ENCODE assay signal across 22 cellular contexts in the genomic region with DNA sequence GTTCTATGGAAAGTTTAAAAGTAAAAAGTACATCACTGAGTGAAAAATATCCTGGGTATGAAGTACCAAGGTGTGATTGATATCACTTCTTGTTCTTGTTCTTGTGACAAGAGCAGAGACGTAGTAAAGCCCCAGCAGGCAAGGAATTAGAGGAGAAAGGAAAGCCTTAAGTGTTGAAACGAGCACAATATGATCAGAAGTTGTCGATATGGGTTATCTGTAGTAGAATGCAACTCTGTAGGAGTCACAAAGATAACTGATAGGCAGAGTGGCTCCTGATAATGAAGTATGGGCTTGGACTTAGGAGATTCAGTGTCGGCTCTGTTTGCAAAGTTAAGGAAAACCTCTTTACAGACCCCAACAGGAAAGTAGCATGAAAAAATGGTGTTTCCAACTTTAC.
DNase-seq lines count a peak whose midpoint lies in the region; ATAC-seq and TF ChIP-seq lines count a peak whose summit lies in the region.
"Had no signal": no experiment of that assay in that cellular context is flagged by ENCODE, and none has a peak within 500 bp of the region (broad histone marks: within the 10 kb centered on the region; RNA-seq: fewer than 3 reads in every experiment).

No MANE protein-coding gene starts in this region.

- TF ChIP-seq POLR2A in IMR-90 (IDR thresholded peaks at IDR 0.05; ENCODE audit: low read depth, low read length) (no peak), prostate gland (IDR thresholded peaks at IDR 0.05) (no peak)

- H3K4ac ChIP-seq in IMR-90 (ENCODE audit: low read depth, low read length) (peak overlapping the region; percentile 18; the same call in 1 of the 2 replicates), mesendoderm (ENCODE audit: low read depth, low read length) (no peak overlapping the region)

- H3K9me3 ChIP-seq in IMR-90 (ENCODE audit: control insufficient read depth, insufficient read depth, low read length) (no peaks in the 10 kb centered on the region), prostate gland (no peaks in the 10 kb centered on the region)
- H3K9me3 ChIP-seq: BE2C, BLaER1 had no signal

- in situ Hi-C loops in IMR-90 (cut with MboI; ENCODE audit: low sequenced_read_pairs), result no loop called here

- no CpG with 5 or more reads among the region's 4 CpGs for WGBS in IMR-90 (ENCODE audit: extremely low coverage in 2 of 2, insufficient read length in 1 of 2), 2 experiments
- no CpG with 5 or more reads among the region's 4 CpGs for WGBS in mesendoderm (ENCODE audit: extremely low coverage, insufficient coverage, low lambda C conversion rate)
- WGBS in prostate gland, result 72% methylated on average over 4 of the region's 4 CpGs

- H2BK15ac ChIP-seq in IMR-90 (ENCODE audit: low read depth, low read length) (peak overlapping the region; percentile 88; the same call in 2 of the 3 replicates), mesendoderm (replicated peaks; ENCODE audit: low read depth) (no peak overlapping the region)

- H4K5ac ChIP-seq in IMR-90 (ENCODE audit: low read depth, low read length), result no peak overlapping the region; the same call in 1 of the 2 replicates
- H4K5ac ChIP-seq in mesendoderm (ENCODE audit: low read length), result no peak overlapping the region

- H3K36me3 ChIP-seq in IMR-90 (ENCODE audit: control insufficient read depth, insufficient read depth, low read length) (no peaks in the 10 kb centered on the region), mesendoderm (ENCODE audit: control insufficient read depth, insufficient read depth, low read length) (no peaks in the 10 kb centered on the region), prostate gland (no peaks in the 10 kb centered on the region)
- H3K36me3 ChIP-seq: BE2C, BLaER1 had no signal

- no peak overlapping the region for H3K56ac ChIP-seq in IMR-90 (ENCODE audit: extremely low read depth, insufficient read depth, low read length)
- no peak overlapping the region for H3K56ac ChIP-seq in mesendoderm (ENCODE audit: low read length)

- H4K20me1 ChIP-seq in IMR-90 (ENCODE audit: insufficient read depth, low read length), result no peaks in the 10 kb centered on the region
- H4K20me1 ChIP-seq: BLaER1 had no signal

- no peaks in the 10 kb centered on the region for H3K9me1 ChIP-seq in IMR-90 (ENCODE audit: insufficient read depth, low read length)

- no peak overlapping the region; the same call in 1 of the 2 replicates for H3K14ac ChIP-seq in IMR-90 (replicated peaks; ENCODE audit: low read depth, low read length)

- H3K4me1 ChIP-seq in IMR-90 (ENCODE audit: control insufficient read depth, insufficient read depth, low read length) (no peaks in the 10 kb centered on the region), mesendoderm (ENCODE audit: control insufficient read depth, low read depth, low read length) (no peaks in the 10 kb centered on the region), prostate gland (replicated peaks) (no peaks in the 10 kb centered on the region)
- H3K4me1 ChIP-seq: BE2C, BLaER1 had no signal

- no peaks in the 10 kb centered on the region for H3K79me2 ChIP-seq in mesendoderm (ENCODE audit: control insufficient read depth, insufficient read depth, low read length)

- DNase-seq in IMR-90 (no peak), mesendoderm (peak; percentile 92), prostate gland (ENCODE audit: low spot score) (no peak), substantia nigra (lab: John Stamatoyannopoulos, UW) (no peak)
- DNase-seq: 8988T; ACHN; BE2C; C1 segment of cervical spinal cord; CD4-positive, alpha-beta memory T cell; CD4-positive, CD25-positive, alpha-beta regulatory T cell; CD8-positive, alpha-beta memory T cell; COR-L47; DMS 273 treated with DMSO at 0.1 percent for 48 hours; DMS153; DMS53; DMS79; DND-41; EL; GDM1 had no signal

- CTCF ChIA-PET in IMR-90 (lab: Yijun Ruan, JAX), result no interaction called here

- H3K79me1 ChIP-seq in IMR-90 (ENCODE audit: low read depth in 1 of 2, low read length in 2 of 2) (no peaks in the 10 kb centered on the region), mesendoderm (ENCODE audit: low read length) (no peaks in the 10 kb centered on the region)

- peak overlapping the region; percentile 55; the same call in 1 of the 2 replicates for H4K91ac ChIP-seq in IMR-90 (ENCODE audit: insufficient read depth, low read depth, low read length)

- H3K18ac ChIP-seq in IMR-90 (ENCODE audit: low read depth, low read length), result no peak overlapping the region; the same call in 1 of the 2 replicates
- H3K18ac ChIP-seq in mesendoderm (ENCODE audit: low read length), result no peak overlapping the region

- TF ChIP-seq CTCF in IMR-90 (conservative IDR thresholded peaks at IDR 0.05; ENCODE audit: low read depth, low read length) (no peak), prostate gland (IDR thresholded peaks at IDR 0.05) (no peak)

- H3K4me3 ChIP-seq in IMR-90 (ENCODE audit: insufficient read depth, low read depth, low read length) (no peak overlapping the region), mesendoderm (ENCODE audit: low read length) (no peak overlapping the region), prostate gland (no peak overlapping the region)
- H3K4me3 ChIP-seq: BLaER1, GM12878 had no signal

- no peak overlapping the region for H2BK5ac ChIP-seq in IMR-90 (ENCODE audit: low read depth, low read length, poor library complexity, severe bottlenecking)
- no peak overlapping the region for H2BK5ac ChIP-seq in mesendoderm (ENCODE audit: low read length)

- intact Hi-C loops in IMR-90 (cut with micrococcal nuclease) (no loop called here), prostate gland (cut with DNase I) (no loop called here)

- H2BK20ac ChIP-seq in IMR-90 (ENCODE audit: low read depth, low read length), result peak overlapping the region; percentile 76

- no TSS peak for BruUV-seq in IMR-90 (replicated peaks; lab: Mats Ljungman, UMichigan)

- H3K27ac ChIP-seq in IMR-90 (ENCODE audit: insufficient read depth, low read length) (no peak overlapping the region), mesendoderm (ENCODE audit: low read depth, low read length) (no peak overlapping the region), prostate gland (no peak overlapping the region), substantia nigra (ENCODE audit: low read depth, low read length, poor library complexity, severe bottlenecking) (no peak overlapping the region)
- H3K27ac ChIP-seq: BLaER1 had no signal

- H3K27me3 ChIP-seq in IMR-90 (ENCODE audit: control insufficient read depth, insufficient read depth, low read length) (no peaks in the 10 kb centered on the region), mesendoderm (ENCODE audit: insufficient read depth, low read length, poor library complexity) (no peaks in the 10 kb centered on the region), prostate gland (replicated peaks; ENCODE audit: insufficient read depth) (no peaks in the 10 kb centered on the region)
- H3K27me3 ChIP-seq: BE2C, BLaER1 had no signal

- no peak overlapping the region for H2AFZ ChIP-seq in IMR-90 (replicated peaks; ENCODE audit: low read length, poor library complexity)

- H2AK9ac ChIP-seq in IMR-90 (replicated peaks; ENCODE audit: low read depth, low read length, poor library complexity), result no peak overlapping the region

- H3K4me2 ChIP-seq in IMR-90 (ENCODE audit: low read depth, low read length) (no peak overlapping the region), mesendoderm (ENCODE audit: low read length) (no peak overlapping the region)
- H3K4me2 ChIP-seq: BLaER1 had no signal

- POLR2A ChIA-PET in IMR-90 (lab: Charles Lee; ENCODE audit: unreplicated experiment), result no interaction called here

- H2AK5ac ChIP-seq in IMR-90 (ENCODE audit: low read depth, low read length) (no peak overlapping the region), mesendoderm (ENCODE audit: low read length) (no peak overlapping the region)

- dilution Hi-C loops in IMR-90 (cut with HindIII; ENCODE audit: low sequenced_read_pairs, unreplicated experiment), result no loop called here

- ATAC-seq in IMR-90 (ENCODE audit: low read depth) (no peak), GM19035 (IDR thresholded peaks at IDR 0.05; ENCODE audit: unreplicated experiment) (no peak)
- ATAC-seq: GM12878 had no signal

- no peak for TF ChIP-seq RAD21 in IMR-90 (IDR thresholded peaks at IDR 0.05; ENCODE audit: low read length)

- H4K8ac ChIP-seq in IMR-90 (ENCODE audit: low read depth in 2 of 2, low read length in 2 of 2) (peak overlapping the region in 1 of 2 experiments; percentile 21; a peak in 1 of 4 replicates), mesendoderm (ENCODE audit: low read depth, low read length) (no peak overlapping the region)

- H3K9ac ChIP-seq in IMR-90 (ENCODE audit: low read depth, low read length) (no peak overlapping the region), mesendoderm (ENCODE audit: low read length) (no peak overlapping the region)
- H3K9ac ChIP-seq: BLaER1 had no signal

- peak overlapping the region; percentile 76 for H2BK120ac ChIP-seq in IMR-90 (ENCODE audit: low read depth, low read length)
- H2BK120ac ChIP-seq in mesendoderm (ENCODE audit: low read depth, low read length), result no peak overlapping the region

- H3K23ac ChIP-seq in IMR-90 (ENCODE audit: low read depth, low read length) (no peak overlapping the region), mesendoderm (ENCODE audit: low read length) (no peak overlapping the region)

TF ChIP-seq in IMR-90, 13 proteins besides CTCF, POLR2A, EP300 and RAD21:
- TF ChIP-seq, protein P1, sequence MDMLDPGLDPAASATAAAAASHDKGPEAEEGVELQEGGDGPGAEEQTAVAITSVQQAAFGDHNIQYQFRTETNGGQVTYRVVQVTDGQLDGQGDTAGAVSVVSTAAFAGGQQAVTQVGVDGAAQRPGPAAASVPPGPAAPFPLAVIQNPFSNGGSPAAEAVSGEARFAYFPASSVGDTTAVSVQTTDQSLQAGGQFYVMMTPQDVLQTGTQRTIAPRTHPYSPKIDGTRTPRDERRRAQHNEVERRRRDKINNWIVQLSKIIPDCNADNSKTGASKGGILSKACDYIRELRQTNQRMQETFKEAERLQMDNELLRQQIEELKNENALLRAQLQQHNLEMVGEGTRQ (IDR thresholded peaks at IDR 0.05; ENCODE audit: low read depth, low read length), result no peak
- TF ChIP-seq MAFK (IDR thresholded peaks at IDR 0.05; ENCODE audit: low read depth, low read length) (no peak), CHD1 (IDR thresholded peaks at IDR 0.05; ENCODE audit: low read depth, low read length) (no peak), RCOR1 (IDR thresholded peaks at IDR 0.05; ENCODE audit: insufficient replicate concordance, low read length) (no peak), NFE2L2 (IDR thresholded peaks at IDR 0.05; ENCODE audit: low read depth, low read length) (no peak), SMC3 (IDR thresholded peaks at IDR 0.05; ENCODE audit: low read depth, low read length) (no peak), RFX5 (IDR thresholded peaks at IDR 0.05; ENCODE audit: low read depth, low read length) (no peak), MXI1 (IDR thresholded peaks at IDR 0.05; ENCODE audit: borderline replicate concordance, low read depth, low read length) (no peak)
